ENCODE assay signal across 1 cellular context in genomic region chr15:66581972-66582537, GRCh38.
TF ChIP-seq lines count a peak whose summit lies in the region.

No MANE protein-coding gene starts in this region.

TF ChIP-seq in K562, 482 proteins besides CTCF, POLR2A, EP300 and RAD21 (continued from another document and continues in another):
- TF ChIP-seq ZBTB1 (CRISPR knock-in tag; IDR thresholded peaks at IDR 0.05; ENCODE audit: borderline replicate concordance, low read depth) (no peak), ZNF318 (IDR thresholded peaks at IDR 0.05; ENCODE audit: borderline replicate concordance in 1 of 2, low read depth in 1 of 2) (0 out of 4 replicates have a peak, but pooled peaks of 1 of the 2 experiments have one; percentile 26), MEF2A (IDR thresholded peaks at IDR 0.05; ENCODE audit: control insufficient read depth, low read depth, low read length) (no peak), TRIM24 (IDR thresholded peaks at IDR 0.05) (no peak), ZNF778 (CRISPR knock-in tag; IDR thresholded peaks at IDR 0.05) (no peak), BRCA1 (IDR thresholded peaks at IDR 0.05) (no peak), BRCA1 (CRISPR knock-in tag; IDR thresholded peaks at IDR 0.05) (no peak), JUND (IDR thresholded peaks at IDR 0.05; ENCODE audit: borderline replicate concordance, low read depth, low read length) (no peak), JUND (tag; IDR thresholded peaks at IDR 0.05; ENCODE audit: borderline replicate concordance, low read depth, low read length) (peak; percentile 7; the same call in 1 of the 3 replicates), CEBPG (CRISPR knock-in tag; IDR thresholded peaks at IDR 0.05) (peak; percentile 63; the same call in 1 of the 2 replicates), CEBPG (tag; conservative IDR thresholded peaks at IDR 0.05 in 1 of 2, IDR thresholded peaks at IDR 0.05 in 1 of 2) (peak; percentile 57 to 87; a peak in 3 of 4 replicates), ARHGAP35 (IDR thresholded peaks at IDR 0.05; ENCODE audit: partially characterized antibody) (peak; percentile 78), NFXL1 (CRISPR knock-in tag; IDR thresholded peaks at IDR 0.05) (no peak), HDAC2 (IDR thresholded peaks at IDR 0.05) (peak; percentile 70; the same call in 1 of the 2 replicates), CHD1 (IDR thresholded peaks at IDR 0.05; ENCODE audit: low read length) (peak; percentile 66), TARDBP (IDR thresholded peaks at IDR 0.05) (no peak), RHOXF2B (CRISPR knock-in tag; conservative IDR thresholded peaks at IDR 0.05) (0 out of 2 replicates have a peak, but pooled peaks have one; percentile 7), SRF (CRISPR knock-in tag; IDR thresholded peaks at IDR 0.05) (no peak), RAD51 (IDR thresholded peaks at IDR 0.05; ENCODE audit: borderline replicate concordance, low read depth) (no peak), PYGO2 (tag; IDR thresholded peaks at IDR 0.05) (no peak), MCM2 (IDR thresholded peaks at IDR 0.05; ENCODE audit: low read depth) (no peak), CHD2 (IDR thresholded peaks at IDR 0.05; ENCODE audit: low read depth, low read length) (peak; percentile 93), ZNF174 (CRISPR knock-in tag; IDR thresholded peaks at IDR 0.05) (no peak), ADNP (tag; IDR thresholded peaks at IDR 0.05) (no peak; the same call in 1 of the 2 replicates), ZNF75A (CRISPR knock-in tag; IDR thresholded peaks at IDR 0.05) (no peak), FOXA1 (IDR thresholded peaks at IDR 0.05; ENCODE audit: borderline replicate concordance) (no peak), POLR3G (IDR thresholded peaks at IDR 0.05; ENCODE audit: extremely low read depth, insufficient read length, insufficient replicate concordance) (no peak), ZNF79 (CRISPR knock-in tag; IDR thresholded peaks at IDR 0.05; ENCODE audit: low read depth) (no peak), IFI16 (CRISPR knock-in tag; IDR thresholded peaks at IDR 0.05) (no peak), ZNF431 (CRISPR knock-in tag; IDR thresholded peaks at IDR 0.05) (0 out of 2 replicates have a peak, but pooled peaks have one; percentile 27), ZNF408 (CRISPR knock-in tag; IDR thresholded peaks at IDR 0.05; ENCODE audit: low read depth) (no peak), SNRNP70 (optimal IDR thresholded peaks at IDR 0.05; ENCODE audit: low read depth, low read length) (no peak), NUFIP1 (IDR thresholded peaks at IDR 0.05; ENCODE audit: partially characterized antibody) (no peak), ATF4 (CRISPR knock-in tag; IDR thresholded peaks at IDR 0.05) (peak; percentile 47; the same call in 1 of the 2 replicates), HNRNPLL (IDR thresholded peaks at IDR 0.05; ENCODE audit: low read depth, low read length, poor library complexity, severe bottlenecking) (no peak), RNF2 (IDR thresholded peaks at IDR 0.05) (no peak), ZBTB9 (CRISPR knock-in tag; IDR thresholded peaks at IDR 0.05) (peak; percentile 70; the same call in 1 of the 2 replicates), OTX1 (CRISPR knock-in tag; IDR thresholded peaks at IDR 0.05) (0 out of 2 replicates have a peak, but pooled peaks have one; percentile 52), ZNF384 (IDR thresholded peaks at IDR 0.05; ENCODE audit: low read depth, low read length) (no peak), ZBTB8A (IDR thresholded peaks at IDR 0.05; ENCODE audit: partially characterized antibody) (no peak), ZNF592 (IDR thresholded peaks at IDR 0.05) (no peak), TEAD4 (IDR thresholded peaks at IDR 0.05; ENCODE audit: low read length) (peak; percentile 48), TEAD4 (CRISPR knock-in tag; IDR thresholded peaks at IDR 0.05; ENCODE audit: borderline replicate concordance) (no peak), BRF1 (IDR thresholded peaks at IDR 0.05; ENCODE audit: borderline replicate concordance, extremely low read depth, insufficient read length) (no peak), PCBP2 (IDR thresholded peaks at IDR 0.05; ENCODE audit: low read depth, low read length, poor library complexity, severe bottlenecking) (no peak), MTA2 (IDR thresholded peaks at IDR 0.05; ENCODE audit: low read depth) (no peak), ELF1 (tag; IDR thresholded peaks at IDR 0.05) (peak; percentile 92), CGGBP1 (CRISPR knock-in tag; IDR thresholded peaks at IDR 0.05) (peak; percentile 23; the same call in 1 of the 2 replicates), GMEB1 (CRISPR knock-in tag; IDR thresholded peaks at IDR 0.05) (no peak), ZC3H8 (IDR thresholded peaks at IDR 0.05) (no peak), USF1 (CRISPR knock-in tag; IDR thresholded peaks at IDR 0.05) (no peak), BHLHE40 (IDR thresholded peaks at IDR 0.05; ENCODE audit: low read length) (no peak), SOX6 (IDR thresholded peaks at IDR 0.05) (peak; percentile 26; the same call in 1 of the 2 replicates), GTF2E2 (tag; IDR thresholded peaks at IDR 0.05) (peak; percentile 82; the same call in 1 of the 2 replicates), ZNF766 (CRISPR knock-in tag; conservative IDR thresholded peaks at IDR 0.05) (peak; percentile 95), ZKSCAN1 (IDR thresholded peaks at IDR 0.05; ENCODE audit: low read depth, low read length) (no peak), BACH1 (tag; IDR thresholded peaks at IDR 0.05) (no peak), HDAC6 (IDR thresholded peaks at IDR 0.05; ENCODE audit: low read depth, low read length) (no peak), SREBF2 (CRISPR knock-in tag; IDR thresholded peaks at IDR 0.05) (no peak), GATAD2B (IDR thresholded peaks at IDR 0.05; ENCODE audit: borderline replicate concordance) (peak; percentile 74), KDM2B (CRISPR knock-in tag; IDR thresholded peaks at IDR 0.05) (no peak)
